1 cellular context compared by ENCODE assay signal in the genomic region with DNA sequence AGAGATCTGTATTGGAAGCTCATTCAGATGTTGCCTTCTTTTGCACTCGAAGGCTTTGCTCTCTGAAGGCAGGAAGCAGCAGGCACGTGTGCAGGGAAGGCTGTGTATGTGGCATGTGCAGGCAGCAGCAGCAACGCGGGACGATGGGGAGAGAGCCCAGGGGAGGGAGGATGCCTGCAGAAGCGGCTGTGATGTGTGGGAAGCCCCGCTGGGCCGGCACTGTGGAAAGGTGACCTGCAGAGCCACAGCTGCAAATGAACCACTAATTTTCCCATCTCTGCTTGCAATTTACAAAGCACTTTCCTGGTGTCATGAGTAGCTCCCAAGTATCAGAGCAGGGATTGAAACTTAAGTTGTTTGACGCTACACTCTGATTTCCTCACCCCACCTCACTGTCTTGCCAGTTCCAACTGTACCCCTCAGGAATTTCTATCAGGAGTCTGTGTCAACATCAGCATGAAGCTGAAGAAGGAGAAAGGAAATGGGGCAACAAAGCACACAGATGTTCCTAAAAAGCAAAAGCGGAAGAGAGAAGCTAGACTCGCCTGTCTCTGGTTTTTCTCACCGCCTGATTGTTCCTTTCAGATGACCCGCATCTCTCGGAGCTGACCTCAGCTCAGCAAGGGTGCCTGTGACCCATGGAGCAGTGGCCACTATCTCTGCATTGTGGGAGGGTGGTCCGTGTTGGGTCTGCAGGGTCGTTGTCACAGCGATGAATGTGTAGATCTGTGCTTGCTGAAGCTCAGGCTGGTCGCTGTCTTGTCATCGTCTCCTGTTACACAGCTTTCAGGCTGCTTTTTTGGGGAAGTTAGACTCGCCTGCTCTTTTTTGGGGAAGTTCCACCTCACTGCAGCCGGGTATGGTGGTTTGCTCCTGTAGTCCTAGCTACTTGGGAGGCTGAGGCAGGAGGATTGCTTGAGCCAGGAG.
TF ChIP-seq lines count a peak whose summit lies in the region.

No MANE protein-coding gene starts in this region.

TF ChIP-seq in GM23338, 12 proteins besides CTCF, POLR2A, EP300 and RAD21 (continued from another document):
- TF ChIP-seq ZNF462 (CRISPR knock-in tag; IDR thresholded peaks at IDR 0.05) (no peak), ETS1 (IDR thresholded peaks at IDR 0.05) (no peak)
